1 cellular context compared by ENCODE assay signal in the genomic region with DNA sequence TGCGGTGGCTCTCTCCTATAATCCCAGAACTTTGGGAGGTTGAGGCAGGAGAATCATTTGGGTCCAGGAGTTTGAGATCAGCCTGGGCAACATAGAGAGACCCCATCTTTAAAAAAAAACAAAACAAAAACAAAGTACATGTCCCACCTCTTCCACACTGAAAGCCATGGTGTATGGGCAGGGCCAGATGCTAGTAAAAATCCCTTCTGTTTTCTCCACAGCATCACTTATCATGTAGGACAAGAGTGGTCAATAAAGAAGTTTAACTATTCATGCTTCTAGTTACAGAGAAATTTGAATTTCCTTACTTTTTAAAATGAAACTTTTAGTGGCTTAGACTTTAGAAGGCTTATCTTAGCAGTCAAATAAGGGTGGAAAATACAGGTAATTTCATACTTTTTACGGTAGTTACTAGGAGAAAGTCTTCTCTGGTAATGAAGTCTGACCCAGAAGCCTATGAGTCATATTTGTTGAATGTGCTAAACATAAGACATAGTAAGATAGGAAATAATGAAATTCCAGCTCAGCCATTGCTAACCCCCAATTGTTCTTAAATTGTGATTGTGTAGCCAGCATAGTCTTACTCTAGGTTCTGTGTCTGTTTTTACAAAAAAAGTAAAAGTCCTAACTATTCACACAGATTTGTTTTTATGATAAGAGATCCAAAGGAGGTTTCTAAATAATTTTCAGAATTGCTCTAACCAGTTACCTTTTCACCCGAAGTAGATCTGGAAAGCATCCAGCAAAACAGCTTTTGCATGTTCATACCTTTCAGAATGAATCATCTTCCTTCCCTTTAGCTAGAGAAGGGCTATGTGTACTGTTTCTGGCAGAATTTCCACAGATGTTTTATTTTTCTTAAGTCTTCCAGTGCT.
TF ChIP-seq lines count a peak whose summit lies in the region.

No MANE protein-coding gene starts in this region.

TF ChIP-seq in GM23338, 12 proteins besides CTCF, POLR2A, EP300 and RAD21 (continued from another document):
- TF ChIP-seq, protein P1, sequence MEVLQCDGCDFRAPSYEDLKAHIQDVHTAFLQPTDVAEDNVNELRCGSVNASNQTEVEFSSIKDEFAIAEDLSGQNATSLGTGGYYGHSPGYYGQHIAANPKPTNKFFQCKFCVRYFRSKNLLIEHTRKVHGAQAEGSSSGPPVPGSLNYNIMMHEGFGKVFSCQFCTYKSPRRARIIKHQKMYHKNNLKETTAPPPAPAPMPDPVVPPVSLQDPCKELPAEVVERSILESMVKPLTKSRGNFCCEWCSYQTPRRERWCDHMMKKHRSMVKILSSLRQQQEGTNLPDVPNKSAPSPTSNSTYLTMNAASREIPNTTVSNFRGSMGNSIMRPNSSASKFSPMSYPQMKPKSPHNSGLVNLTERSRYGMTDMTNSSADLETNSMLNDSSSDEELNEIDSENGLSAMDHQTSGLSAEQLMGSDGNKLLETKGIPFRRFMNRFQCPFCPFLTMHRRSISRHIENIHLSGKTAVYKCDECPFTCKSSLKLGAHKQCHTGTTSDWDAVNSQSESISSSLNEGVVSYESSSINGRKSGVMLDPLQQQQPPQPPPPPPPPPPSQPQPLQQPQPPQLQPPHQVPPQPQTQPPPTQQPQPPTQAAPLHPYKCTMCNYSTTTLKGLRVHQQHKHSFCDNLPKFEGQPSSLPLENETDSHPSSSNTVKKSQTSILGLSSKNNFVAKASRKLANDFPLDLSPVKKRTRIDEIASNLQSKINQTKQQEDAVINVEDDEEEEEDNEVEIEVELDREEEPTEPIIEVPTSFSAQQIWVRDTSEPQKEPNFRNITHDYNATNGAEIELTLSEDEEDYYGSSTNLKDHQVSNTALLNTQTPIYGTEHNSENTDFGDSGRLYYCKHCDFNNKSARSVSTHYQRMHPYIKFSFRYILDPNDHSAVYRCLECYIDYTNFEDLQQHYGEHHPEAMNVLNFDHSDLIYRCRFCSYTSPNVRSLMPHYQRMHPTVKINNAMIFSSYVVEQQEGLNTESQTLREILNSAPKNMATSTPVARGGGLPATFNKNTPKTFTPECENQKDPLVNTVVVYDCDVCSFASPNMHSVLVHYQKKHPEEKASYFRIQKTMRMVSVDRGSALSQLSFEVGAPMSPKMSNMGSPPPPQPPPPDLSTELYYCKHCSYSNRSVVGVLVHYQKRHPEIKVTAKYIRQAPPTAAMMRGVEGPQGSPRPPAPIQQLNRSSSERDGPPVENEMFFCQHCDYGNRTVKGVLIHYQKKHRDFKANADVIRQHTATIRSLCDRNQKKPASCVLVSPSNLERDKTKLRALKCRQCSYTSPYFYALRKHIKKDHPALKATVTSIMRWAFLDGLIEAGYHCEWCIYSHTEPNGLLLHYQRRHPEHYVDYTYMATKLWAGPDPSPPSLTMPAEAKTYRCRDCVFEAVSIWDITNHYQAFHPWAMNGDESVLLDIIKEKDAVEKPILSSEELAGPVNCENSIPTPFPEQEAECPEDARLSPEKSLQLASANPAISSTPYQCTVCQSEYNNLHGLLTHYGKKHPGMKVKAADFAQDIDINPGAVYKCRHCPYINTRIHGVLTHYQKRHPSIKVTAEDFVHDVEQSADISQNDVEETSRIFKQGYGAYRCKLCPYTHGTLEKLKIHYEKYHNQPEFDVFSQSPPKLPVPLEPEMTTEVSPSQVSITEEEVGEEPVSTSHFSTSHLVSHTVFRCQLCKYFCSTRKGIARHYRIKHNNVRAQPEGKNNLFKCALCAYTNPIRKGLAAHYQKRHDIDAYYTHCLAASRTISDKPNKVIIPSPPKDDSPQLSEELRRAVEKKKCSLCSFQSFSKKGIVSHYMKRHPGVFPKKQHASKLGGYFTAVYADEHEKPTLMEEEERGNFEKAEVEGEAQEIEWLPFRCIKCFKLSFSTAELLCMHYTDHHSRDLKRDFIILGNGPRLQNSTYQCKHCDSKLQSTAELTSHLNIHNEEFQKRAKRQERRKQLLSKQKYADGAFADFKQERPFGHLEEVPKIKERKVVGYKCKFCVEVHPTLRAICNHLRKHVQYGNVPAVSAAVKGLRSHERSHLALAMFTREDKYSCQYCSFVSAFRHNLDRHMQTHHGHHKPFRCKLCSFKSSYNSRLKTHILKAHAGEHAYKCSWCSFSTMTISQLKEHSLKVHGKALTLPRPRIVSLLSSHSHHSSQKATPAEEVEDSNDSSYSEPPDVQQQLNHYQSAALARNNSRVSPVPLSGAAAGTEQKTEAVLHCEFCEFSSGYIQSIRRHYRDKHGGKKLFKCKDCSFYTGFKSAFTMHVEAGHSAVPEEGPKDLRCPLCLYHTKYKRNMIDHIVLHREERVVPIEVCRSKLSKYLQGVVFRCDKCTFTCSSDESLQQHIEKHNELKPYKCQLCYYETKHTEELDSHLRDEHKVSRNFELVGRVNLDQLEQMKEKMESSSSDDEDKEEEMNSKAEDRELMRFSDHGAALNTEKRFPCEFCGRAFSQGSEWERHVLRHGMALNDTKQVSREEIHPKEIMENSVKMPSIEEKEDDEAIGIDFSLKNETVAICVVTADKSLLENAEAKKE (CRISPR knock-in tag; IDR thresholded peaks at IDR 0.05), result no peak
- no peak for TF ChIP-seq POLR2AphosphoS5 (IDR thresholded peaks at IDR 0.05; ENCODE audit: low read depth)
